In the genomic region with DNA sequence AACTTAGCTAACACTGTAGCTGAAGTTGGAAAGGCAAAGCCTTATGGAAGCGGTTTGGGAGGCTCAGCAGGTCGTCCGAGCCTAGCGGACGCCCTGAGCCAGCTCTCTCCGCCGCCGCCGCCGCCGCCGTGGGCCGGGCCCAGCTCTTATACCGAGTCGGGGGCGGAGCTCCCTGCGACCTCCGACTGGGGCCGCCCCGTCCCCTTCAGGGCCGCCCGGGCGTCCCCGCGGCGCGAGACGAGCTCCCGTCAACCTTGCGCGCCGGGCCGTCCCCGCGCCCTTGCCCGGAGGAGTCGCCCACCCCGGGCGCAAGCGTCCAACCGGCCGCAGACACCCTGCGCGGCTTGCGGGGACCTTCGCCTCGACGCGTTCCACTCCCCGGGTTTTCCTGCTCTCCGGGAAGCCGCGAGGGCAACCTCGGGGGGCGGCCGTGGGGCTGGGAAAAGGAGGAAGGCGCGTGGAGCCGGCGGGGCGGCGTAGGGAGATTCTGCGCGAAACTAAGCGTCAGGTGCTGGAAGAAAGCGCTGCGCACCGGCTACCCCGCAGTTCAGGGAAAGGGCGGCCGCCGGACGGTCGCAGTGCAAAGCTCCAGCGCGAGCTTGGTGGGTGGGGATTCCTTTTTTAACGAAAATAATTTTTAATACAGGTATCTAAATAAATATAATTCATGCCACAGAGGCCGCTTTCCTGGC, we compare ENCODE assay signal across 8 cellular contexts. TPM values are rescaled to one million over a fixed set of nuclear protein-coding genes. Genes with fewer than 3 reads are reported as not detected.
DNase-seq lines count a peak whose midpoint lies in the region; ATAC-seq, FAIRE-seq and TF ChIP-seq lines count a peak whose summit lies in the region.

A gene with protein sequence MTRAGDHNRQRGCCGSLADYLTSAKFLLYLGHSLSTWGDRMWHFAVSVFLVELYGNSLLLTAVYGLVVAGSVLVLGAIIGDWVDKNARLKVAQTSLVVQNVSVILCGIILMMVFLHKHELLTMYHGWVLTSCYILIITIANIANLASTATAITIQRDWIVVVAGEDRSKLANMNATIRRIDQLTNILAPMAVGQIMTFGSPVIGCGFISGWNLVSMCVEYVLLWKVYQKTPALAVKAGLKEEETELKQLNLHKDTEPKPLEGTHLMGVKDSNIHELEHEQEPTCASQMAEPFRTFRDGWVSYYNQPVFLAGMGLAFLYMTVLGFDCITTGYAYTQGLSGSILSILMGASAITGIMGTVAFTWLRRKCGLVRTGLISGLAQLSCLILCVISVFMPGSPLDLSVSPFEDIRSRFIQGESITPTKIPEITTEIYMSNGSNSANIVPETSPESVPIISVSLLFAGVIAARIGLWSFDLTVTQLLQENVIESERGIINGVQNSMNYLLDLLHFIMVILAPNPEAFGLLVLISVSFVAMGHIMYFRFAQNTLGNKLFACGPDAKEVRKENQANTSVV (minus strand): TSS at position 125 of the 692 bp plus-strand sequence. CDS start 326 bp downstream, outside the sequence.

- CTCF ChIA-PET in activated CD4-positive, alpha-beta T cell treated with anti-CD3 and anti-CD28 coated beads, Interleukin-2, amount 10 ng/mL, durations not matched to agents 7 days and 5 days (lab: Charles Lee): no interaction called here
- CTCF ChIA-PET in HepG2 (lab: Yijun Ruan, JAX; ENCODE audit: low intra/inter-chr PET ratio, low total read pairs): no interaction called here

- 1% methylated on average over 59 of the region's 78 CpGs for WGBS in HepG2 (ENCODE audit: low lambda C conversion rate)

- no peaks in the 10 kb centered on the region for H3F3A ChIP-seq in DOHH2 (ENCODE audit: control insufficient read depth, insufficient read depth)

- H3K36me3 Mint-ChIP-seq in activated CD4-positive, alpha-beta T cell treated with anti-CD3 and anti-CD28 coated beads, Interleukin-2, amount 10 ng/mL, durations not matched to agents 7 days and 5 days (ENCODE audit: low read depth): peaks cover under 1% of the 10 kb centered on the region
- H3K36me3 Mint-ChIP-seq in dendritic cell treated with granulocyte-macrophage colony-stimulating factor and Interleukin-4, amounts not matched to agents 40 ng/mL and 50 ng/mL, for 4 days (ENCODE audit: low read depth): peaks cover 26% of the 10 kb centered on the region

- H3K4me1 ChIP-seq in DOHH2 (ENCODE audit: control insufficient read depth, low read length) (no peaks in the 10 kb centered on the region), HepG2 (ENCODE audit: insufficient read depth, low read length) (peaks cover 66% of the 10 kb centered on the region)

- 0 out of 2 replicates have a peak within 1 kb of the TSS, but pooled peaks have one; percentile 19 for H3K4me3 ChIP-seq in DOHH2 (ENCODE audit: low read length)
- H3K4me3 ChIP-seq in HepG2 (replicated peaks in 1 of 3; ENCODE audit: insufficient read depth in 1 of 3, low read depth in 2 of 3, low read length in 3 of 3): peak within 1 kb of the TSS; percentile 64 to 78 (median 77)

- H3K9me3 Mint-ChIP-seq in activated CD4-positive, alpha-beta T cell treated with anti-CD3 and anti-CD28 coated beads, Interleukin-2, amount 10 ng/mL, durations not matched to agents 7 days and 5 days: no peaks in the 10 kb centered on the region
- no peaks in the 10 kb centered on the region for H3K9me3 Mint-ChIP-seq in dendritic cell treated with granulocyte-macrophage colony-stimulating factor and Interleukin-4, amounts not matched to agents 40 ng/mL and 50 ng/mL, for 4 days

- H3K36me3 ChIP-seq in DOHH2 (ENCODE audit: control insufficient read depth, low read length) (no peaks in the 10 kb centered on the region), HepG2 (replicated peaks in 1 of 2; ENCODE audit: control insufficient read depth in 1 of 2, insufficient read depth in 2 of 2, low read length in 2 of 2) (no peaks in the 10 kb centered on the region)

- H3K27ac Mint-ChIP-seq in activated CD4-positive, alpha-beta T cell treated with anti-CD3 and anti-CD28 coated beads, Interleukin-2, amount 10 ng/mL, durations not matched to agents 7 days and 5 days: peak within 1 kb of the TSS; percentile 81
- H3K27ac Mint-ChIP-seq in dendritic cell treated with granulocyte-macrophage colony-stimulating factor and Interleukin-4, amounts not matched to agents 40 ng/mL and 50 ng/mL, for 4 days: peak within 1 kb of the TSS; percentile 76

- intact Hi-C loops in dendritic cell treated with granulocyte-macrophage colony-stimulating factor and Interleukin-4, amounts not matched to agents 40 ng/mL and 50 ng/mL, for 4 days (cut with micrococcal nuclease): loop anchor here (5.0 kb wide), 2 partner anchors 36 to 139 kb away; a partner anchor contains a TSS
- intact Hi-C loops in HepG2 (cut with micrococcal nuclease; ENCODE audit: unreplicated experiment): loop anchor here (1.0 to 2.0 kb wide), 6 partner anchors 8 to 140 kb away; a partner anchor contains a TSS

- TF ChIP-seq RAD21 in HepG2 (CRISPR knock-in tag; IDR thresholded peaks at IDR 0.05): peak; percentile 72

- no peak for TF ChIP-seq CTCF in DOHH2 (IDR thresholded peaks at IDR 0.05; ENCODE audit: low read depth, low read length, poor library complexity, severe bottlenecking)
- TF ChIP-seq CTCF in HepG2 (CRISPR knock-in tag; IDR thresholded peaks at IDR 0.05): no peak

- peaks cover 30% of the 10 kb centered on the region for H3K27me3 Mint-ChIP-seq in activated CD4-positive, alpha-beta T cell treated with anti-CD3 and anti-CD28 coated beads, Interleukin-2, amount 10 ng/mL, durations not matched to agents 7 days and 5 days
- peaks cover 14% of the 10 kb centered on the region for H3K27me3 Mint-ChIP-seq in dendritic cell treated with granulocyte-macrophage colony-stimulating factor and Interleukin-4, amounts not matched to agents 40 ng/mL and 50 ng/mL, for 4 days

- H3K4me2 ChIP-seq in DOHH2 (ENCODE audit: low read length): peak within 1 kb of the TSS; percentile 0; the same call in 1 of the 2 replicates
- H3K4me2 ChIP-seq in HepG2 (ENCODE audit: low read depth, low read length): peak within 1 kb of the TSS; percentile 96

- H3K4me3 Mint-ChIP-seq in activated CD4-positive, alpha-beta T cell treated with anti-CD3 and anti-CD28 coated beads, Interleukin-2, amount 10 ng/mL, durations not matched to agents 7 days and 5 days: peak within 1 kb of the TSS; percentile 70
- H3K4me3 Mint-ChIP-seq in dendritic cell treated with granulocyte-macrophage colony-stimulating factor and Interleukin-4, amounts not matched to agents 40 ng/mL and 50 ng/mL, for 4 days: peak within 1 kb of the TSS; percentile 92

- ATAC-seq in HG02571 (IDR thresholded peaks at IDR 0.05; ENCODE audit: unreplicated experiment): peak; percentile 66
- ATAC-seq in HepG2: peak; percentile 96

- H3K9me2 ChIP-seq in DOHH2 (replicated peaks; ENCODE audit: control insufficient read depth, low read length): no peaks in the 10 kb centered on the region

- peak within 1 kb of the TSS; percentile 74 for H3K9ac ChIP-seq in HepG2 (ENCODE audit: insufficient read depth, low read depth, low read length)

- TF ChIP-seq POLR2A in HepG2 (IDR thresholded peaks at IDR 0.05; ENCODE audit: insufficient read depth in 1 of 2, low read depth in 2 of 2, low read length in 2 of 2): peak; percentile 73 to 91

- DNase-seq in NCI-H2171 (lab: John Stamatoyannopoulos, UW): peak; percentile 36
- DNase-seq in activated CD4-positive, alpha-beta T cell treated with anti-CD3 and anti-CD28 coated beads, Interleukin-2, amount 10 ng/mL, durations not matched to agents 7 days and 5 days: peak; percentile 56
- peak; percentile 67 for DNase-seq in HepG2 (ENCODE audit: low spot score)
- DNase-seq in stimulated activated CD4-positive, alpha-beta T cell treated with anti-CD3 and anti-CD28 coated beads, Interleukin-1b, Interleukin-23, amount 100 ng/mL, for 48 hours: peak; percentile 54
- DNase-seq in NCI-H2196 (lab: John Stamatoyannopoulos, UW; ENCODE audit: unreplicated experiment): no peak

- H4K20me1 ChIP-seq in DOHH2 (ENCODE audit: control insufficient read depth, insufficient read depth, low read depth, low read length) (no peaks in the 10 kb centered on the region), HepG2 (ENCODE audit: insufficient read depth, low read length) (no peaks in the 10 kb centered on the region)

- H3K79me2 ChIP-seq in DOHH2 (ENCODE audit: control insufficient read depth, low read length): no peaks in the 10 kb centered on the region
- H3K79me2 ChIP-seq in HepG2 (ENCODE audit: insufficient read depth, low read length): peaks cover 2% of the 10 kb centered on the region

- H2AFZ ChIP-seq in HepG2 (ENCODE audit: low read length): peak within 1 kb of the TSS; percentile 62

- H3K27me3 ChIP-seq in DOHH2 (ENCODE audit: control insufficient read depth, low read length) (peaks cover 33% of the 10 kb centered on the region), HepG2 (ENCODE audit: control insufficient read depth in 1 of 2, insufficient read depth in 2 of 2, low read length in 2 of 2) (peaks cover 0 to 11% of the 10 kb centered on the region in 2 experiments; a peak in 2 of 5 replicates)

- POLR2A ChIA-PET in activated CD4-positive, alpha-beta T cell treated with anti-CD3 and anti-CD28 coated beads, Interleukin-2, amount 10 ng/mL, durations not matched to agents 7 days and 5 days (lab: Charles Lee): interaction anchor here (0.6 kb wide), 1 partner anchor 77 kb away, joined by 3 read pairs; no protein-coding TSS in a partner anchor
- POLR2A ChIA-PET in HepG2 (lab: Yijun Ruan, JAX): interaction anchor here (0.7 to 2.8 kb wide), 40 partner anchors 8 to 182 kb away, joined by 3 to 26 read pairs (median 4); a partner anchor contains a TSS

- H3K9me3 ChIP-seq in DOHH2 (ENCODE audit: control insufficient read depth, insufficient read depth, low read length) (no peaks in the 10 kb centered on the region), HepG2 (ENCODE audit: low read length) (no peaks in the 10 kb centered on the region)

- no peak for FAIRE-seq in HepG2 (lab: Jason Lieb, UNC)

- TF ChIP-seq EP300 in HepG2 (IDR thresholded peaks at IDR 0.05; ENCODE audit: low read depth in 2 of 2, low read length in 2 of 2): no peak
- no peak for TF ChIP-seq EP300 in HepG2 (CRISPR knock-in tag; IDR thresholded peaks at IDR 0.05; ENCODE audit: borderline replicate concordance)

- H3K4me1 Mint-ChIP-seq in activated CD4-positive, alpha-beta T cell treated with anti-CD3 and anti-CD28 coated beads, Interleukin-2, amount 10 ng/mL, durations not matched to agents 7 days and 5 days: peaks cover 19% of the 10 kb centered on the region
- H3K4me1 Mint-ChIP-seq in dendritic cell treated with granulocyte-macrophage colony-stimulating factor and Interleukin-4, amounts not matched to agents 40 ng/mL and 50 ng/mL, for 4 days (ENCODE audit: low read depth): peaks cover 67% of the 10 kb centered on the region

- in situ Hi-C loops in HepG2 (cut with HindIII; ENCODE audit: extremely low pct_ligation_motif_present, low pct_unique_long_range_greater_than_20kb): no loop called here

- BruUV-seq in HepG2 (replicated peaks; lab: Mats Ljungman, UMichigan): TSS peak; percentile 93

- H3K27ac ChIP-seq in DOHH2 (ENCODE audit: low read depth, low read length) (no peak within 1 kb of the TSS), HepG2 (ENCODE audit: extremely low read length, insufficient read depth, low read length) (peak within 1 kb of the TSS; percentile 56)

RNA-seq across cellular contexts. Expression of the gene that starts here (rescaled TPM):
- 1 to 10 TPM; 2.6 to 3.2 TPM for total RNA-seq in activated CD4-positive, alpha-beta T cell treated with anti-CD3 and anti-CD28 coated beads, Interleukin-2, amount 10 ng/mL, durations not matched to agents 7 days and 5 days
- total RNA-seq in HepG2 (2016; rRNA removed; fragmentation: Illumina TruSeq; extraction: Trizol): 10.6 and 19.2 TPM in 2 replicates
- 2.5 and 3.1 TPM in 2 replicates for total RNA-seq in HepG2 (2016; cell fraction: cytosol; rRNA removed; fragmentation: Illumina TruSeq; extraction: Trizol; ENCODE audit: low read depth)
- 10.6 and 17.6 TPM in 2 replicates for total RNA-seq in HepG2 (2016; cell fraction: insoluble cytoplasmic fraction; rRNA removed; fragmentation: Illumina TruSeq; extraction: Trizol)
- 20.1 and 24.4 TPM in 2 replicates for total RNA-seq in HepG2 (2016; cell fraction: membrane; rRNA removed; fragmentation: Illumina TruSeq; extraction: Trizol)
- total RNA-seq in HepG2 (2016; cell fraction: nucleus; rRNA removed; fragmentation: Illumina TruSeq; extraction: Trizol): 9.0 and 10.7 TPM in 2 replicates
- polyA plus RNA-seq in HepG2 (2011; rRNA removed): 21.4 and 24.9 TPM in 2 replicates
- 14.9 and 22.6 TPM in 2 replicates for polyA plus RNA-seq in HepG2 (2011; cell fraction: cytosol; rRNA removed)
- polyA plus RNA-seq in HepG2 (2011; cell fraction: nucleus; rRNA removed): 12.3 and 12.6 TPM in 2 replicates
- 35.5 and 45.2 TPM in 2 replicates for polyA plus RNA-seq in HepG2 (2012)
- 3.4 and 3.6 TPM in 2 replicates for polyA plus RNA-seq in HepG2 (2016; cell fraction: cytosol; fragmentation: Illumina TruSeq; extraction: Trizol; ENCODE audit: low read depth)
- 19.5 and 21.2 TPM in 2 replicates for polyA plus RNA-seq in HepG2 (2016; cell fraction: insoluble cytoplasmic fraction; fragmentation: Illumina TruSeq; extraction: Trizol; ENCODE audit: low read depth)
- polyA plus RNA-seq in HepG2 (2016; cell fraction: membrane; fragmentation: Illumina TruSeq; extraction: Trizol; ENCODE audit: low read depth): 19.1 and 22.9 TPM in 2 replicates
- polyA plus RNA-seq in HepG2 (2016; cell fraction: nucleus; fragmentation: Illumina TruSeq; extraction: Trizol; ENCODE audit: insufficient read depth, low read depth): 12.8 and 14.3 TPM in 2 replicates
- 0.47 and 45.0 TPM in 2 replicates for polyA minus RNA-seq in HepG2 (2011; rRNA and poly(A)+ RNA removed; ENCODE audit: low replicate concordance)
- polyA minus RNA-seq in HepG2 (2011; cell fraction: cytosol; rRNA and poly(A)+ RNA removed): 26.4 and 29.2 TPM in 2 replicates
- 33.1 and 37.5 TPM in 2 replicates for polyA minus RNA-seq in HepG2 (2011; cell fraction: nucleus; rRNA and poly(A)+ RNA removed)
